8 cellular contexts compared by ENCODE assay signal in the genomic region with DNA sequence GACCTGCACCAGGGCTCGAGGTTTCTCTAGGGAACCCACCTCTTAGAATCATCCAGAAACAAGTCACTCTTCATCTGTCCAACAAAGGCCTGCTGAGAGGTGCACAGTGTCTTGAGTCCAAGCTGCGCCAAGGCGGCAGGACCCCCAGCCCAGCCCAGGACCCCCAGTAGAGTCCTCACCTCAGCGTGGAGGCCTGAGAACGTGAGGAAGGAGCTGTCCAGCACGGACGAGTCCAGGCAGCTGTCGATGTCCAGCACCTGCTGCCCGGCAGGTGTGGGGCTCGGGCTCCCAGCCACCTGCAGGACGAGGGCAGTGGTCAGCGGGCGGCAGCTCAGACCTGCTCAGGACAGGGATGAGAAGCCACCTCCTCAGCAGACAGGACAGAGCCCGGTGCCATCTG. TPM values are rescaled to one million over a fixed set of nuclear protein-coding genes. Genes with fewer than 3 reads are reported as not detected.
DNase-seq lines count a peak whose midpoint lies in the region; ATAC-seq and TF ChIP-seq lines count a peak whose summit lies in the region.
"Not testable (repeated sequence)": the region's sequence is repeated elsewhere in the genome, so short reads cannot be mapped to it uniquely, and the experiment has no call there.
"Had no signal": no experiment of that assay in that cellular context is flagged by ENCODE, and none has a peak within 500 bp of the region (broad histone marks: within the 10 kb centered on the region; RNA-seq: fewer than 3 reads in every experiment).

No MANE protein-coding gene starts in this region.

- H3K4me1 ChIP-seq in HEK293 (ENCODE audit: control insufficient read depth, insufficient read depth, low read length); gastroesophageal sphincter: not testable (repeated sequence)

- not testable (repeated sequence) for TF ChIP-seq CTCF in HEK293 (tag by site-specific recombination; IDR thresholded peaks at IDR 0.05); RWPE1 (conservative IDR thresholded peaks at IDR 0.05; ENCODE audit: low read depth); gastroesophageal sphincter (IDR thresholded peaks at IDR 0.05)

- not testable (repeated sequence) for TF ChIP-seq EP300 in Ishikawa (IDR thresholded peaks at IDR 0.05; ENCODE audit: borderline replicate concordance); gastroesophageal sphincter (IDR thresholded peaks at IDR 0.05)

- CTCF ChIA-PET in HEK293 (lab: Yijun Ruan, JAX), result not testable (repeated sequence)
- CTCF ChIA-PET in RWPE1 (lab: Yijun Ruan, JAX), result interaction anchor here (0.6 kb wide), 1 partner anchor 43 kb away, joined by 4 read pairs; no protein-coding TSS in a partner anchor

- POLR2A ChIA-PET in HEK293 (lab: Yijun Ruan, JAX); RWPE1 (lab: Yijun Ruan, JAX; ENCODE audit: low non-redundant PET): not testable (repeated sequence)

- not testable (repeated sequence) for H3K27me3 ChIP-seq in gastroesophageal sphincter

- not testable (repeated sequence) for H3K4me3 ChIP-seq in HEK293 (ENCODE audit: low read depth, low read length); gastroesophageal sphincter

- H3K27ac ChIP-seq in HEK293 (ENCODE audit: extremely low read depth, low read depth, low read length), result not testable (repeated sequence)
- peak overlapping the region; percentile 73; the same call in 1 of the 2 replicates for H3K27ac ChIP-seq in RWPE1
- H3K27ac ChIP-seq in gastroesophageal sphincter, result peak overlapping the region in 3 of 4 donors; percentile 2 to 41 (median 26)

- not testable (repeated sequence) for TF ChIP-seq POLR2A in gastroesophageal sphincter (IDR thresholded peaks at IDR 0.05)

- ATAC-seq in gastroesophageal sphincter, result not testable (repeated sequence)

- H3K36me3 ChIP-seq in HEK293 (ENCODE audit: control insufficient read depth in 2 of 2, insufficient read depth in 1 of 2, low read length in 2 of 2) (peaks cover 0 to 60% of the 10 kb centered on the region in 2 experiments; a peak in 1 of 3 replicates), gastroesophageal sphincter (peaks cover 0 to 98% of the 10 kb centered on the region in 2 donors)

- not testable (repeated sequence) for TF ChIP-seq RAD21 in Ishikawa (IDR thresholded peaks at IDR 0.05; ENCODE audit: low read depth)

- WGBS in gastroesophageal sphincter (ENCODE audit: low coverage in 1 of 2), 2 donors, result no CpG with 5 or more reads among the region's 14 CpGs

- H3K9me3 ChIP-seq in HEK293 (ENCODE audit: control insufficient read depth, insufficient read depth, low read depth, low read length); gastroesophageal sphincter: not testable (repeated sequence)

- not testable (repeated sequence) for DNase-seq in RWPE1 (ENCODE audit: low spot score)

TF ChIP-seq in HEK293, 187 proteins besides CTCF, POLR2A, EP300 and RAD21:
- TF ChIP-seq, protein P1, sequence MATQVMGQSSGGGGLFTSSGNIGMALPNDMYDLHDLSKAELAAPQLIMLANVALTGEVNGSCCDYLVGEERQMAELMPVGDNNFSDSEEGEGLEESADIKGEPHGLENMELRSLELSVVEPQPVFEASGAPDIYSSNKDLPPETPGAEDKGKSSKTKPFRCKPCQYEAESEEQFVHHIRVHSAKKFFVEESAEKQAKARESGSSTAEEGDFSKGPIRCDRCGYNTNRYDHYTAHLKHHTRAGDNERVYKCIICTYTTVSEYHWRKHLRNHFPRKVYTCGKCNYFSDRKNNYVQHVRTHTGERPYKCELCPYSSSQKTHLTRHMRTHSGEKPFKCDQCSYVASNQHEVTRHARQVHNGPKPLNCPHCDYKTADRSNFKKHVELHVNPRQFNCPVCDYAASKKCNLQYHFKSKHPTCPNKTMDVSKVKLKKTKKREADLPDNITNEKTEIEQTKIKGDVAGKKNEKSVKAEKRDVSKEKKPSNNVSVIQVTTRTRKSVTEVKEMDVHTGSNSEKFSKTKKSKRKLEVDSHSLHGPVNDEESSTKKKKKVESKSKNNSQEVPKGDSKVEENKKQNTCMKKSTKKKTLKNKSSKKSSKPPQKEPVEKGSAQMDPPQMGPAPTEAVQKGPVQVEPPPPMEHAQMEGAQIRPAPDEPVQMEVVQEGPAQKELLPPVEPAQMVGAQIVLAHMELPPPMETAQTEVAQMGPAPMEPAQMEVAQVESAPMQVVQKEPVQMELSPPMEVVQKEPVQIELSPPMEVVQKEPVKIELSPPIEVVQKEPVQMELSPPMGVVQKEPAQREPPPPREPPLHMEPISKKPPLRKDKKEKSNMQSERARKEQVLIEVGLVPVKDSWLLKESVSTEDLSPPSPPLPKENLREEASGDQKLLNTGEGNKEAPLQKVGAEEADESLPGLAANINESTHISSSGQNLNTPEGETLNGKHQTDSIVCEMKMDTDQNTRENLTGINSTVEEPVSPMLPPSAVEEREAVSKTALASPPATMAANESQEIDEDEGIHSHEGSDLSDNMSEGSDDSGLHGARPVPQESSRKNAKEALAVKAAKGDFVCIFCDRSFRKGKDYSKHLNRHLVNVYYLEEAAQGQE (tag by site-specific recombination; IDR thresholded peaks at IDR 0.05), result peak; percentile 69

TF ChIP-seq in Ishikawa, 13 proteins besides CTCF, POLR2A, EP300 and RAD21:
- TF ChIP-seq, protein P1 (IDR thresholded peaks at IDR 0.05; ENCODE audit: low read depth), result peak; percentile 59; the same call in 1 of the 2 replicates
TF ChIP-seq in Ishikawa: peak in this region for 1; not testable (repeated sequence) for 12.

RNA-seq across cellular contexts. Expression of a gene that starts 38.0 kb away (rescaled TPM):
- total RNA-seq in gastroesophageal sphincter, result 100 to 1,000 TPM; 181 to 492 (median 352) TPM

RNA-seq across cellular contexts. Expression of a gene that starts 49.9 kb away (rescaled TPM):
- 10 to 100 TPM; 36.3 to 78.8 (median 54.6) TPM for total RNA-seq in gastroesophageal sphincter

RNA-seq across cellular contexts. Expression of a gene that starts 50.1 kb away (rescaled TPM):
- total RNA-seq in gastroesophageal sphincter, result 10 to 100 TPM; 18.4 to 25.4 (median 21.6) TPM

RNA-seq across cellular contexts. Expression of a gene that starts 50.7 kb away (rescaled TPM):
- 1 to 10 TPM in 1 of 4 donors, under 1 TPM in 1, not detected in 2; 0.39 to 1.0 TPM for total RNA-seq in gastroesophageal sphincter
- total RNA-seq: A172; CD4-positive, alpha-beta T cell; CD4-positive, CD25-positive, alpha-beta regulatory T cell; CD8-positive, alpha-beta T cell had no signal

RNA-seq across cellular contexts. Expression of a gene that starts 57.9 kb away (rescaled TPM):
- total RNA-seq in gastroesophageal sphincter, result 10 to 100 TPM; 36.3 to 70.1 (median 56.3) TPM
